ENCODE assay signal across 30 cellular contexts in the genomic region with DNA sequence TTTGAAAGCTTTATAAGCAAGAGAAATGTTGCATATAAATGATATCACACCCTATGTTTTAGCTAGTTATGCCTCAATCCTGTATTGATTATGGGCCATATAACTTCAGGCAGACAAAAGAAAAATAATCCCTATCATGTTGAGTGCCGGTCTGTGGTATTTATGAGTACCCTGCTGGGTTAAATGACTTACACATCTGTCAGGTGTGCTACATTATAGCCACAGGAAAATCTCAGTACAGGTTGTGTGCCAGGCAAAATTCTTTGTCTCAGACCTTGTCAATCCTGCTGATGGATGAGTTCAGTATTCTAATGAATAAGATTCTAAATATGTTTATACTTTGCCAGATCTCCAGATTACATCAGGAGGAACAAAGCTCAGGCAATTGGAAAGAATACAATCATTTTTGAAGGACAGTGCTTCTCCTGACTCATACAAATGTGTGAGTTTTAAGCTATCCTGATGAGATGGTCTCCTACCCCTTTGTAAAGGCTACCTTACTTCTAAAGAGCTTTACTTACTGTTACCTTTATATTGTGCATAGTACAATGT.
A peak's percentile ranks its signal among the peaks of the same experiment; 100 is the strongest.
DNase-seq lines count a peak whose midpoint lies in the region; ATAC-seq, FAIRE-seq and TF ChIP-seq lines count a peak whose summit lies in the region.
"Had no signal": no experiment of that assay in that cellular context is flagged by ENCODE, and none has a peak within 500 bp of the region (broad histone marks: within the 10 kb centered on the region; RNA-seq: fewer than 3 reads in every experiment).

No MANE protein-coding gene starts in this region.

- H3K27me3 ChIP-seq in bronchial epithelial cell (ENCODE audit: control insufficient read depth, insufficient read depth, low read length): no peaks in the 10 kb centered on the region
- H3K27me3 ChIP-seq: BLaER1, esophagus squamous epithelium, hepatocyte, right lobe of liver, spleen had no signal

- ATAC-seq in HG03039 (IDR thresholded peaks at IDR 0.05; ENCODE audit: unreplicated experiment): no peak
- ATAC-seq: activated T-cell treated with anti-CD3 and anti-CD28 coated beads, Interleukin-2, amount 50 U/mL, for 72 hours; left cardiac atrium; naive thymus-derived CD8-positive, alpha-beta T cell; right lobe of liver had no signal

- no peak for FAIRE-seq in bronchial epithelial cell (lab: Jason Lieb, UNC)

- H3K4me3 ChIP-seq in bronchial epithelial cell (ENCODE audit: low read depth, low read length): no peak overlapping the region
- H3K4me3 ChIP-seq: BLaER1, esophagus squamous epithelium, HAP-1, hepatocyte, lung, prostate gland, right lobe of liver, spleen, thoracic aorta had no signal

- DNase-seq in HCEC 1CT (peak; percentile 53), NCI-H1417 treated with DMSO at 0.1 percent for 48 hours (lab: John Stamatoyannopoulos, UW) (peak; percentile 91), NCI-H345 treated with DMSO at 0.1 percent for 48 hours (lab: John Stamatoyannopoulos, UW; ENCODE audit: unreplicated experiment) (peak; percentile 15), bronchial epithelial cell (ENCODE audit: low read depth) (peak; percentile 61), SIG-M5 (lab: John Stamatoyannopoulos, UW) (no peak), superior temporal gyrus (ENCODE audit: extremely low spot score) (no peak)
- DNase-seq in activated CD4-positive, alpha-beta T cell treated with anti-CD3 and anti-CD28 coated beads for 48 hours: no peak
- DNase-seq: activated CD4-positive, alpha-beta memory T cell treated with anti-CD3 and anti-CD28 coated beads for 36 hours; activated T-cell treated with anti-CD3 and anti-CD28 coated beads, Interleukin-2, amount 50 U/mL, for 72 hours; cerebellar nuclear complex; dermis blood vessel endothelial cell; DMS53; esophagus squamous epithelium; GDM1; left cardiac atrium; naive thymus-derived CD8-positive, alpha-beta T cell; nucleus accumbens; right lobe of liver; Right ventricle myocardium superior; spleen; stimulated activated CD4-positive, alpha-beta T cell treated with anti-CD3 and anti-CD28 coated beads, Interleukin-2, amount 100 ng/mL, for 24 hours; stimulated activated CD8-positive, alpha-beta memory T cell treated with anti-CD3 and anti-CD28 coated beads, Interleukin-4, amount 100 ng/mL, for 48 hours; T-helper 2 cell had no signal

- no peak for TF ChIP-seq CTCF in bronchial epithelial cell (IDR thresholded peaks at IDR 0.05; ENCODE audit: insufficient read depth, low read length, severe bottlenecking)

- H3K36me3 ChIP-seq in bronchial epithelial cell (ENCODE audit: control insufficient read depth, insufficient read depth, low read length): no peaks in the 10 kb centered on the region
- H3K36me3 ChIP-seq: BLaER1, esophagus squamous epithelium, HAP-1, prostate gland, right lobe of liver, spleen, thoracic aorta had no signal

Comparison
In these comparisons a context has a peak if more than half of its experiments do, and no peak if none do; other contexts are left out.
1. DNase-seq: peak in HCEC 1CT (single experiment), NCI-H1417 treated with DMSO at 0.1 percent for 48 hours (single experiment), NCI-H345 treated with DMSO at 0.1 percent for 48 hours (single experiment) and bronchial epithelial cell (single experiment); none in SIG-M5 (single experiment), activated CD4-positive, alpha-beta T cell treated with anti-CD3 and anti-CD28 coated beads for 48 hours (single experiment) and superior temporal gyrus (single experiment).